In genomic region chr15:39921274-39921638, GRCh38 we compare ENCODE assay signal across 1 cellular context.
TF ChIP-seq lines count a peak whose summit lies in the region.

No MANE protein-coding gene starts in this region.

TF ChIP-seq in HepG2, 621 proteins besides CTCF, POLR2A, EP300 and RAD21 (continued from another document):
- TF ChIP-seq DMAP1 (CRISPR knock-in tag; IDR thresholded peaks at IDR 0.05) (0 out of 2 replicates have a peak, but pooled peaks have one; percentile 1), ZSCAN30 (CRISPR knock-in tag; IDR thresholded peaks at IDR 0.05) (no peak), BCL6 (CRISPR knock-in tag; IDR thresholded peaks at IDR 0.05) (0 out of 2 replicates have a peak, but pooled peaks have one; percentile 0)
